Comparison of ENCODE assay signal across 10 cellular contexts in genomic region chr15:90886291-90886614, GRCh38. TPM values are rescaled to one million over a fixed set of nuclear protein-coding genes. Genes with fewer than 3 reads are reported as not detected.
DNase-seq lines count a peak whose midpoint lies in the region; ATAC-seq and TF ChIP-seq lines count a peak whose summit lies in the region.
"Had no signal": no experiment of that assay in that cellular context is flagged by ENCODE, and none has a peak within 500 bp of the region (broad histone marks: within the 10 kb centered on the region; RNA-seq: fewer than 3 reads in every experiment).

No MANE protein-coding gene starts in this region.

- H3K4me1 Mint-ChIP-seq in CD8-positive, alpha-beta T cell (ENCODE audit: low read depth): peaks cover 7% of the 10 kb centered on the region
- H3K4me1 Mint-ChIP-seq in stimulated activated effector memory CD8-positive, alpha-beta T cell treated with anti-CD3 and anti-CD28 coated beads, Interleukin-12 subunit alpha, Interleukin-12 subunit beta, amount 100 ng/mL, for 72 hours: peaks cover 63% of the 10 kb centered on the region

- ATAC-seq in CD8-positive, alpha-beta T cell: no peak
- ATAC-seq in stimulated activated effector memory CD8-positive, alpha-beta T cell treated with anti-CD3 and anti-CD28 coated beads, Interleukin-12 subunit alpha, Interleukin-12 subunit beta, amount 100 ng/mL, for 72 hours: no peak
- no peak for ATAC-seq in HG03354 (IDR thresholded peaks at IDR 0.05; ENCODE audit: poor library complexity, severe bottlenecking, unreplicated experiment)

- H3K27me3 ChIP-seq in CD8-positive, alpha-beta T cell (ENCODE audit: insufficient read depth, low read length): no peaks in the 10 kb centered on the region
- no peaks in the 10 kb centered on the region for H3K27me3 ChIP-seq in esophagus muscularis mucosa

- DNase-seq in CD8-positive, alpha-beta T cell: no peak
- DNase-seq in NB4 (ENCODE audit: low read depth): no peak
- no peak for DNase-seq in esophagus muscularis mucosa (ENCODE audit: extremely low spot score)
- no peak for DNase-seq in stimulated activated effector memory CD8-positive, alpha-beta T cell treated with anti-CD3 and anti-CD28 coated beads, Interleukin-12 subunit alpha, Interleukin-12 subunit beta, amount 100 ng/mL, for 72 hours (ENCODE audit: low spot score in 2 of 2)
- no peak for DNase-seq in foreskin fibroblast
- DNase-seq in head of caudate nucleus: no peak
- DNase-seq: GOT3, NCI-H1417 treated with DMSO at 0.1 percent for 48 hours had no signal

- WGBS in esophagus muscularis mucosa: 30% methylated on average over 4 of the region's 5 CpGs

- no peaks in the 10 kb centered on the region for H3K36me3 Mint-ChIP-seq in CD8-positive, alpha-beta T cell
- peaks cover 92% of the 10 kb centered on the region for H3K36me3 Mint-ChIP-seq in stimulated activated effector memory CD8-positive, alpha-beta T cell treated with anti-CD3 and anti-CD28 coated beads, Interleukin-12 subunit alpha, Interleukin-12 subunit beta, amount 100 ng/mL, for 72 hours

- POLR2A ChIA-PET in CD8-positive, alpha-beta T cell (lab: Charles Lee): interaction anchor here (0.7 to 1.9 kb wide), 3 partner anchors 16 to 238 kb away, joined by 3 to 5 read pairs (median 4); no protein-coding TSS in a partner anchor

- H3K9me3 ChIP-seq in CD8-positive, alpha-beta T cell (ENCODE audit: low read length): no peaks in the 10 kb centered on the region
- H3K9me3 ChIP-seq in esophagus muscularis mucosa: no peaks in the 10 kb centered on the region

- no peaks in the 10 kb centered on the region for H3K36me3 ChIP-seq in CD8-positive, alpha-beta T cell (ENCODE audit: insufficient read depth, low read length)
- H3K36me3 ChIP-seq in esophagus muscularis mucosa: peaks cover 27 to 59% (median 53%) of the 10 kb centered on the region in 4 donors

- H3K27ac ChIP-seq in CD8-positive, alpha-beta T cell (ENCODE audit: low read depth, low read length): no peak overlapping the region
- H3K27ac ChIP-seq in esophagus muscularis mucosa (replicated peaks in 1 of 4): peak overlapping the region; percentile 90 to 93 (median 92)

- H3K4me1 ChIP-seq in CD8-positive, alpha-beta T cell (ENCODE audit: insufficient read depth, low read length): peaks cover 10% of the 10 kb centered on the region
- peaks cover 32 to 50% (median 48%) of the 10 kb centered on the region in 4 donors for H3K4me1 ChIP-seq in esophagus muscularis mucosa

- no peak overlapping the region for H3K27ac Mint-ChIP-seq in CD8-positive, alpha-beta T cell
- peak overlapping the region; percentile 72 for H3K27ac Mint-ChIP-seq in stimulated activated effector memory CD8-positive, alpha-beta T cell treated with anti-CD3 and anti-CD28 coated beads, Interleukin-12 subunit alpha, Interleukin-12 subunit beta, amount 100 ng/mL, for 72 hours

- peaks cover 8% of the 10 kb centered on the region for H3K27me3 Mint-ChIP-seq in CD8-positive, alpha-beta T cell (ENCODE audit: low read depth)

- CTCF ChIA-PET in CD8-positive, alpha-beta T cell (lab: Charles Lee): interaction anchor here (0.6 to 5.2 kb wide), 77 partner anchors 10 to 612 kb away, joined by 3 to 95 read pairs (median 4); partner anchors contain the start of genes BLM, FURIN, HDDC3 and MAN2A2

- no peak for TF ChIP-seq EP300 in esophagus muscularis mucosa (IDR thresholded peaks at IDR 0.05)

- TF ChIP-seq CTCF in CD8-positive, alpha-beta T cell (IDR thresholded peaks at IDR 0.05): peak; percentile 19
- TF ChIP-seq CTCF in NB4 (IDR thresholded peaks at IDR 0.05; ENCODE audit: low read depth, low read length): no peak
- TF ChIP-seq CTCF in esophagus muscularis mucosa (IDR thresholded peaks at IDR 0.05): no peak
- no peak for TF ChIP-seq CTCF in foreskin fibroblast (IDR thresholded peaks at IDR 0.05; ENCODE audit: low read depth, low read length)

- no peak overlapping the region for H3K4me3 ChIP-seq in CD8-positive, alpha-beta T cell (ENCODE audit: low read depth, low read length)
- H3K4me3 ChIP-seq in NB4 (ENCODE audit: low read depth, low read length) (peak overlapping the region; percentile 84), esophagus muscularis mucosa (peak overlapping the region in 1 of 4 donors; percentile 65), foreskin fibroblast (ENCODE audit: low read depth in 1 of 2, low read length in 2 of 2) (no peak overlapping the region)

- H3K4me3 Mint-ChIP-seq in CD8-positive, alpha-beta T cell: no peak overlapping the region
- H3K4me3 Mint-ChIP-seq in stimulated activated effector memory CD8-positive, alpha-beta T cell treated with anti-CD3 and anti-CD28 coated beads, Interleukin-12 subunit alpha, Interleukin-12 subunit beta, amount 100 ng/mL, for 72 hours: no peak overlapping the region
- H3K4me3 Mint-ChIP-seq: activated T-cell treated with anti-CD3 and anti-CD28 coated beads, Interleukin-2, amount 50 U/mL, for 4 hours had no signal

- TF ChIP-seq POLR2A in NB4 (IDR thresholded peaks at IDR 0.05; ENCODE audit: extremely low read depth, insufficient read length) (no peak), esophagus muscularis mucosa (IDR thresholded peaks at IDR 0.05; ENCODE audit: low read depth) (no peak)

- H3K9me3 Mint-ChIP-seq in CD8-positive, alpha-beta T cell: no peaks in the 10 kb centered on the region
- H3K9me3 Mint-ChIP-seq in stimulated activated effector memory CD8-positive, alpha-beta T cell treated with anti-CD3 and anti-CD28 coated beads, Interleukin-12 subunit alpha, Interleukin-12 subunit beta, amount 100 ng/mL, for 72 hours: no peaks in the 10 kb centered on the region
- H3K9me3 Mint-ChIP-seq: activated T-cell treated with anti-CD3 and anti-CD28 coated beads, Interleukin-2, amount 50 U/mL, for 4 hours had no signal

- intact Hi-C loops in CD8-positive, alpha-beta T cell (cut with DNase I, micrococcal nuclease): loop anchor here (1.0 to 10.0 kb wide), 7 partner anchors 65 to 566 kb away; no protein-coding TSS in a partner anchor
- intact Hi-C loops in esophagus muscularis mucosa (cut with DNase I): loop anchor here (2.0 kb wide), 1 partner anchor 237 kb away; no protein-coding TSS in a partner anchor
- intact Hi-C loops in head of caudate nucleus (cut with DNase I): no loop called here

RNA-seq across cellular contexts. Expression of gene FES, which starts 1.9 kb away (rescaled TPM):
- total RNA-seq in CD8-positive, alpha-beta T cell: 1 to 10 TPM; 4.9 to 6.8 TPM
- total RNA-seq in esophagus muscularis mucosa: 10 to 100 TPM; 26.1 to 41.9 (median 34.0) TPM

RNA-seq across cellular contexts. Expression of gene MAN2A2, which starts 16.8 kb away (rescaled TPM):
- total RNA-seq in CD8-positive, alpha-beta T cell: 100 to 1,000 TPM; 162 to 172 TPM
- total RNA-seq in esophagus muscularis mucosa: 10 to 100 TPM; 27.0 to 80.9 (median 31.7) TPM

RNA-seq across cellular contexts. Expression of gene FURIN, which starts 17.9 kb away (rescaled TPM):
- total RNA-seq in CD8-positive, alpha-beta T cell: 100 to 1,000 TPM; 130 to 147 TPM
- total RNA-seq in esophagus muscularis mucosa: 10 to 100 TPM; 39.0 to 84.0 (median 80.3) TPM

RNA-seq across cellular contexts. Expression of gene HDDC3, which starts 46.1 kb away (rescaled TPM):
- 1 to 10 TPM; 5.1 to 6.0 TPM for total RNA-seq in CD8-positive, alpha-beta T cell
- 1 to 10 TPM; 5.1 to 7.9 (median 6.0) TPM for total RNA-seq in esophagus muscularis mucosa

RNA-seq across cellular contexts. Expression of gene UNC45A, which starts 48.8 kb away (rescaled TPM):
- 10 to 100 TPM; 18.2 to 21.0 TPM for total RNA-seq in CD8-positive, alpha-beta T cell
- total RNA-seq in esophagus muscularis mucosa: 100 to 1,000 TPM in 1 of 4 donors, 10 to 100 TPM in 3; 88.6 to 113 (median 93.2) TPM
